ENCODE assay signal across 1 cellular context in the genomic region with DNA sequence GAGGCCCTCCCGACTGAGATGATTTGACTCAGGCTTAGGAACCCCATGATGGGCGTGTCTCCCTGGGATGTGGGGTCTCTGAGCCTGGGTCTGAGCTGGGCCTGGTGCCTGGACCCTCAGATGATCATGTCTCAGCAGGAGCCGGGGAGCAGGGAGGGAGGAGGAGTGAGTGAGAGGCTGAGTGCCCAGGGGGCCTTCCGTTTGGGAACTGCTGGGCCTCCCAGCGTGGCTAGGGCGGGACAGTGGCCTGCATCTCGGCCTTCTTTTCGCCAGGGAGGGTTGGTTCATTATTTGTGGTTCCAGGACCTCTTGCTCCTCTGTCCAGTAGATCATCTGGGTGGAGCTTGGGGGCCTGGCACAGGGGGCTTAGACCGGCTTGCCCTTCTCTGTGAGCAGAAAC.
TF ChIP-seq lines count a peak whose summit lies in the region.

No MANE protein-coding gene starts in this region.

TF ChIP-seq in IMR-90, 13 proteins besides CTCF, POLR2A, EP300 and RAD21:
- no peak for TF ChIP-seq BHLHE40 (IDR thresholded peaks at IDR 0.05; ENCODE audit: low read depth, low read length)
- no peak for TF ChIP-seq RFX5 (IDR thresholded peaks at IDR 0.05; ENCODE audit: low read depth, low read length)
- TF ChIP-seq NFE2L2 (IDR thresholded peaks at IDR 0.05; ENCODE audit: low read depth, low read length), result no peak
- no peak for TF ChIP-seq RCOR1 (IDR thresholded peaks at IDR 0.05; ENCODE audit: insufficient replicate concordance, low read length)
- no peak for TF ChIP-seq FOS (IDR thresholded peaks at IDR 0.05; ENCODE audit: low read depth, low read length)
- TF ChIP-seq MXI1 (IDR thresholded peaks at IDR 0.05; ENCODE audit: borderline replicate concordance, low read depth, low read length), result no peak
- TF ChIP-seq CEBPB (IDR thresholded peaks at IDR 0.05; ENCODE audit: low read depth, low read length), result no peak
- no peak for TF ChIP-seq CHD1 (IDR thresholded peaks at IDR 0.05; ENCODE audit: low read depth, low read length)
- TF ChIP-seq, protein P1, sequence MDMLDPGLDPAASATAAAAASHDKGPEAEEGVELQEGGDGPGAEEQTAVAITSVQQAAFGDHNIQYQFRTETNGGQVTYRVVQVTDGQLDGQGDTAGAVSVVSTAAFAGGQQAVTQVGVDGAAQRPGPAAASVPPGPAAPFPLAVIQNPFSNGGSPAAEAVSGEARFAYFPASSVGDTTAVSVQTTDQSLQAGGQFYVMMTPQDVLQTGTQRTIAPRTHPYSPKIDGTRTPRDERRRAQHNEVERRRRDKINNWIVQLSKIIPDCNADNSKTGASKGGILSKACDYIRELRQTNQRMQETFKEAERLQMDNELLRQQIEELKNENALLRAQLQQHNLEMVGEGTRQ (IDR thresholded peaks at IDR 0.05; ENCODE audit: low read depth, low read length), result no peak
- TF ChIP-seq, protein P2, sequence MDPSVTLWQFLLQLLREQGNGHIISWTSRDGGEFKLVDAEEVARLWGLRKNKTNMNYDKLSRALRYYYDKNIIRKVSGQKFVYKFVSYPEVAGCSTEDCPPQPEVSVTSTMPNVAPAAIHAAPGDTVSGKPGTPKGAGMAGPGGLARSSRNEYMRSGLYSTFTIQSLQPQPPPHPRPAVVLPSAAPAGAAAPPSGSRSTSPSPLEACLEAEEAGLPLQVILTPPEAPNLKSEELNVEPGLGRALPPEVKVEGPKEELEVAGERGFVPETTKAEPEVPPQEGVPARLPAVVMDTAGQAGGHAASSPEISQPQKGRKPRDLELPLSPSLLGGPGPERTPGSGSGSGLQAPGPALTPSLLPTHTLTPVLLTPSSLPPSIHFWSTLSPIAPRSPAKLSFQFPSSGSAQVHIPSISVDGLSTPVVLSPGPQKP (IDR thresholded peaks at IDR 0.05; ENCODE audit: borderline replicate concordance, low read depth, low read length), result no peak
- no peak for TF ChIP-seq MAZ (IDR thresholded peaks at IDR 0.05; ENCODE audit: borderline replicate concordance, low read depth, low read length)
- no peak for TF ChIP-seq SMC3 (IDR thresholded peaks at IDR 0.05; ENCODE audit: low read depth, low read length)
- TF ChIP-seq MAFK (IDR thresholded peaks at IDR 0.05; ENCODE audit: low read depth, low read length), result no peak
TF ChIP-seq in IMR-90: peak in this region for 0.
